Comparison of ENCODE assay signal across 9 cellular contexts in genomic region chr14:49982522-49982951, GRCh38.
DNase-seq lines count a peak whose midpoint lies in the region; ATAC-seq and TF ChIP-seq lines count a peak whose summit lies in the region.
"Had no signal": no experiment of that assay in that cellular context is flagged by ENCODE, and none has a peak within 500 bp of the region (broad histone marks: within the 10 kb centered on the region; RNA-seq: fewer than 3 reads in every experiment).

No MANE protein-coding gene starts in this region.

- intact Hi-C loops in IMR-90 (cut with micrococcal nuclease): loop anchor here (1.0 kb wide), 1 partner anchor 89 kb away; the partner anchor contains the start of gene ARF6
- intact Hi-C loops in naive thymus-derived CD4-positive, alpha-beta T cell (cut with micrococcal nuclease): no loop called here

- no CpG with 5 or more reads among the region's 9 CpGs for WGBS in IMR-90 (ENCODE audit: extremely low coverage in 2 of 2, insufficient read length in 1 of 2), 2 experiments

- DNase-seq in AG08396 (ENCODE audit: low spot score) (peak; percentile 51), IMR-90 (peak; percentile 96), dedifferentiated amniotic fluid mesenchymal stem cell (ENCODE audit: extremely low spot score) (peak; percentile 95), NCI-H146 treated with DMSO at 0.1 percent for 48 hours (lab: John Stamatoyannopoulos, UW; ENCODE audit: unreplicated experiment) (no peak), SW 1271 (lab: John Stamatoyannopoulos, UW) (no peak), NCI-H446 (lab: John Stamatoyannopoulos, UW) (no peak), NCI-H2081 treated with DMSO at 0.1 percent for 48 hours (lab: John Stamatoyannopoulos, UW) (no peak)
- no peak for DNase-seq in naive thymus-derived CD4-positive, alpha-beta T cell

- H3K9ac ChIP-seq in IMR-90 (ENCODE audit: low read depth, low read length): 0 out of 2 replicates have a peak overlapping the region, but pooled peaks have one; percentile 52

- peaks cover 0 to 8% of the 10 kb centered on the region in 2 experiments; a peak in 2 of 4 replicates for H3K79me1 ChIP-seq in IMR-90 (ENCODE audit: low read depth in 1 of 2, low read length in 2 of 2)

- H3K9me3 ChIP-seq in IMR-90 (ENCODE audit: control insufficient read depth, insufficient read depth, low read length): no peaks in the 10 kb centered on the region
- no peaks in the 10 kb centered on the region for H3K9me3 ChIP-seq in naive thymus-derived CD4-positive, alpha-beta T cell (ENCODE audit: control insufficient read depth in 2 of 3, low read length in 3 of 3)

- no peak overlapping the region for H2AK5ac ChIP-seq in IMR-90 (ENCODE audit: low read depth, low read length)

- no peak overlapping the region for H3K14ac ChIP-seq in IMR-90 (replicated peaks; ENCODE audit: low read depth, low read length)

- H2BK15ac ChIP-seq in IMR-90 (ENCODE audit: low read depth, low read length): no peak overlapping the region

- peaks cover 3% of the 10 kb centered on the region for H3K9me1 ChIP-seq in IMR-90 (ENCODE audit: insufficient read depth, low read length)

- H3K4me2 ChIP-seq in IMR-90 (ENCODE audit: low read depth, low read length): peak overlapping the region; percentile 78

- peak overlapping the region; percentile 91 for H2BK5ac ChIP-seq in IMR-90 (ENCODE audit: low read depth, low read length, poor library complexity, severe bottlenecking)

- no peak overlapping the region for H2AK9ac ChIP-seq in IMR-90 (replicated peaks; ENCODE audit: low read depth, low read length, poor library complexity)

- peak overlapping the region; percentile 3; the same call in 1 of the 2 replicates for H3K4me3 ChIP-seq in IMR-90 (ENCODE audit: insufficient read depth, low read depth, low read length)
- no peak overlapping the region for H3K4me3 ChIP-seq in naive thymus-derived CD4-positive, alpha-beta T cell (ENCODE audit: low read length)

- ATAC-seq in IMR-90 (ENCODE audit: low read depth): peak; percentile 74
- ATAC-seq in naive thymus-derived CD4-positive, alpha-beta T cell: peak; percentile 26
- ATAC-seq: natural killer cell treated with Interleukin-12 subunit alpha and Interleukin-12 subunit beta and Interleukin-15 and Interleukin-18, amount 100 ng/mL, for 72 hours had no signal

- peak overlapping the region; percentile 82 for H3K18ac ChIP-seq in IMR-90 (ENCODE audit: low read depth, low read length)

- dilution Hi-C loops in IMR-90 (cut with HindIII; ENCODE audit: low sequenced_read_pairs, unreplicated experiment): loop anchor here (25.0 kb wide), 1 partner anchor 120 kb away; the partner anchor contains the start of gene NEMF

- H2BK20ac ChIP-seq in IMR-90 (ENCODE audit: low read depth, low read length): no peak overlapping the region

- peaks cover 20% of the 10 kb centered on the region for H3K4me1 ChIP-seq in IMR-90 (ENCODE audit: control insufficient read depth, insufficient read depth, low read length)
- peaks cover 19 to 39% of the 10 kb centered on the region in 2 donors for H3K4me1 ChIP-seq in naive thymus-derived CD4-positive, alpha-beta T cell (ENCODE audit: control insufficient read depth in 2 of 2, insufficient read depth in 2 of 2, low read length in 2 of 2)

- no peak for TF ChIP-seq POLR2A in IMR-90 (IDR thresholded peaks at IDR 0.05; ENCODE audit: low read depth, low read length)

- TF ChIP-seq CTCF in IMR-90 (conservative IDR thresholded peaks at IDR 0.05; ENCODE audit: low read depth, low read length): no peak

- peak overlapping the region; percentile 52; the same call in 1 of the 2 replicates for H4K5ac ChIP-seq in IMR-90 (ENCODE audit: low read depth, low read length)

- no peaks in the 10 kb centered on the region for H3K27me3 ChIP-seq in IMR-90 (ENCODE audit: control insufficient read depth, insufficient read depth, low read length)
- no peaks in the 10 kb centered on the region for H3K27me3 ChIP-seq in naive thymus-derived CD4-positive, alpha-beta T cell (ENCODE audit: control insufficient read depth in 2 of 2, insufficient read depth in 2 of 2, low read length in 2 of 2)

- peak overlapping the region; percentile 32; the same call in 1 of the 2 replicates for H3K56ac ChIP-seq in IMR-90 (ENCODE audit: extremely low read depth, insufficient read depth, low read length)

- H4K91ac ChIP-seq in IMR-90 (ENCODE audit: insufficient read depth, low read depth, low read length): 0 out of 2 replicates have a peak overlapping the region, but pooled peaks have one; percentile 14

- H3K23ac ChIP-seq in IMR-90 (ENCODE audit: low read depth, low read length): no peak overlapping the region

- in situ Hi-C loops in IMR-90 (cut with MboI; ENCODE audit: low sequenced_read_pairs): no loop called here

- H3K4ac ChIP-seq in IMR-90 (ENCODE audit: low read depth, low read length): peak overlapping the region; percentile 26; the same call in 1 of the 2 replicates

- no peaks in the 10 kb centered on the region for H3K27me3 Mint-ChIP-seq in naive thymus-derived CD4-positive, alpha-beta T cell
- H3K27me3 Mint-ChIP-seq: natural killer cell treated with Interleukin-12 subunit alpha and Interleukin-12 subunit beta and Interleukin-15 and Interleukin-18, amount 100 ng/mL, for 72 hours had no signal

- no TSS peak for BruUV-seq in IMR-90 (replicated peaks; lab: Mats Ljungman, UMichigan)

- H3K4me3 Mint-ChIP-seq in naive thymus-derived CD4-positive, alpha-beta T cell: peak overlapping the region in 3 of 10 donors; percentile 13 to 58 (median 20)
- H3K4me3 Mint-ChIP-seq: natural killer cell treated with Interleukin-12 subunit alpha and Interleukin-12 subunit beta and Interleukin-15 and Interleukin-18, amount 100 ng/mL, for 72 hours had no signal

- peak overlapping the region; percentile 44 for H2AFZ ChIP-seq in IMR-90 (replicated peaks; ENCODE audit: low read length, poor library complexity)

- CTCF ChIA-PET in IMR-90 (lab: Yijun Ruan, JAX): no interaction called here
- CTCF ChIA-PET in naive thymus-derived CD4-positive, alpha-beta T cell (lab: Charles Lee): no interaction called here

- POLR2A ChIA-PET in IMR-90 (lab: Charles Lee; ENCODE audit: unreplicated experiment): interaction anchor here (0.6 kb wide), 1 partner anchor 8 kb away, joined by 9 read pairs; no protein-coding TSS in a partner anchor
- POLR2A ChIA-PET in naive thymus-derived CD4-positive, alpha-beta T cell (lab: Charles Lee): interaction anchor here (0.6 to 4.9 kb wide), 3 partner anchors 10 to 110 kb away, joined by 3 to 31 read pairs (median 3); no protein-coding TSS in a partner anchor

- peaks cover 4 to 28% (median 8%) of the 10 kb centered on the region in 5 donors for H3K36me3 Mint-ChIP-seq in naive thymus-derived CD4-positive, alpha-beta T cell
- H3K36me3 Mint-ChIP-seq: natural killer cell treated with Interleukin-12 subunit alpha and Interleukin-12 subunit beta and Interleukin-15 and Interleukin-18, amount 100 ng/mL, for 72 hours had no signal

- H3K9me3 Mint-ChIP-seq in naive thymus-derived CD4-positive, alpha-beta T cell: peaks cover 0 to 3% (median 0%) of the 10 kb centered on the region in 11 donors
- H3K9me3 Mint-ChIP-seq: natural killer cell treated with Interleukin-12 subunit alpha and Interleukin-12 subunit beta and Interleukin-15 and Interleukin-18, amount 100 ng/mL, for 72 hours had no signal

- H4K8ac ChIP-seq in IMR-90 (ENCODE audit: low read depth in 2 of 2, low read length in 2 of 2): peak overlapping the region; percentile 13 to 44; a peak in 1 of 4 replicates

- peak overlapping the region; percentile 87; the same call in 1 of the 2 replicates for H3K27ac ChIP-seq in IMR-90 (ENCODE audit: insufficient read depth, low read length)
- no peak overlapping the region for H3K27ac ChIP-seq in naive thymus-derived CD4-positive, alpha-beta T cell (ENCODE audit: low read depth, low read length)

- no peak for TF ChIP-seq RAD21 in IMR-90 (IDR thresholded peaks at IDR 0.05; ENCODE audit: low read length)

- peak overlapping the region in 7 of 9 donors; percentile 18 to 99 (median 79) for H3K27ac Mint-ChIP-seq in naive thymus-derived CD4-positive, alpha-beta T cell

- H3K36me3 ChIP-seq in IMR-90 (ENCODE audit: control insufficient read depth, insufficient read depth, low read length): no peaks in the 10 kb centered on the region
- H3K36me3 ChIP-seq in naive thymus-derived CD4-positive, alpha-beta T cell (ENCODE audit: control insufficient read depth in 2 of 3, insufficient read depth in 3 of 3, low read length in 3 of 3): no peaks in the 10 kb centered on the region

- 0 out of 2 replicates have a peak, but pooled peaks cover 3% of the 10 kb centered on the region for H4K20me1 ChIP-seq in IMR-90 (ENCODE audit: insufficient read depth, low read length)

- peak overlapping the region; percentile 66; the same call in 1 of the 2 replicates for H2BK120ac ChIP-seq in IMR-90 (ENCODE audit: low read depth, low read length)

- H3K4me1 Mint-ChIP-seq in naive thymus-derived CD4-positive, alpha-beta T cell: peaks cover 43 to 78% (median 68%) of the 10 kb centered on the region in 7 donors

TF ChIP-seq in IMR-90, 13 proteins besides CTCF, POLR2A, EP300 and RAD21 (continues in another document):
- TF ChIP-seq BHLHE40 (IDR thresholded peaks at IDR 0.05; ENCODE audit: low read depth, low read length) (peak; percentile 27; the same call in 1 of the 2 replicates), CHD1 (IDR thresholded peaks at IDR 0.05; ENCODE audit: low read depth, low read length) (no peak), MAZ (IDR thresholded peaks at IDR 0.05; ENCODE audit: borderline replicate concordance, low read depth, low read length) (peak; percentile 61; the same call in 1 of the 2 replicates), RFX5 (IDR thresholded peaks at IDR 0.05; ENCODE audit: low read depth, low read length) (no peak), CEBPB (IDR thresholded peaks at IDR 0.05; ENCODE audit: low read depth, low read length) (peak; percentile 89), SMC3 (IDR thresholded peaks at IDR 0.05; ENCODE audit: low read depth, low read length) (peak; percentile 28; the same call in 1 of the 2 replicates), MAFK (IDR thresholded peaks at IDR 0.05; ENCODE audit: low read depth, low read length) (peak; percentile 92), FOS (IDR thresholded peaks at IDR 0.05; ENCODE audit: low read depth, low read length) (peak; percentile 45), NFE2L2 (IDR thresholded peaks at IDR 0.05; ENCODE audit: low read depth, low read length) (peak; percentile 57; the same call in 1 of the 2 replicates), MXI1 (IDR thresholded peaks at IDR 0.05; ENCODE audit: borderline replicate concordance, low read depth, low read length) (no peak)
- TF ChIP-seq, protein P1, sequence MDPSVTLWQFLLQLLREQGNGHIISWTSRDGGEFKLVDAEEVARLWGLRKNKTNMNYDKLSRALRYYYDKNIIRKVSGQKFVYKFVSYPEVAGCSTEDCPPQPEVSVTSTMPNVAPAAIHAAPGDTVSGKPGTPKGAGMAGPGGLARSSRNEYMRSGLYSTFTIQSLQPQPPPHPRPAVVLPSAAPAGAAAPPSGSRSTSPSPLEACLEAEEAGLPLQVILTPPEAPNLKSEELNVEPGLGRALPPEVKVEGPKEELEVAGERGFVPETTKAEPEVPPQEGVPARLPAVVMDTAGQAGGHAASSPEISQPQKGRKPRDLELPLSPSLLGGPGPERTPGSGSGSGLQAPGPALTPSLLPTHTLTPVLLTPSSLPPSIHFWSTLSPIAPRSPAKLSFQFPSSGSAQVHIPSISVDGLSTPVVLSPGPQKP (IDR thresholded peaks at IDR 0.05; ENCODE audit: borderline replicate concordance, low read depth, low read length): no peak

Comparison
In these comparisons a context has a peak if more than half of its experiments do, and no peak if none do; other contexts are left out.
1. DNase-seq: peak in AG08396 (single experiment), IMR-90 (single experiment) and dedifferentiated amniotic fluid mesenchymal stem cell (single experiment); none in naive thymus-derived CD4-positive, alpha-beta T cell (0 of 9), NCI-H146 treated with DMSO at 0.1 percent for 48 hours (single experiment), SW 1271 (0 of 2), NCI-H446 (0 of 2) and NCI-H2081 treated with DMSO at 0.1 percent for 48 hours (single experiment).